ENCODE assay signal across 13 cellular contexts in the genomic region with DNA sequence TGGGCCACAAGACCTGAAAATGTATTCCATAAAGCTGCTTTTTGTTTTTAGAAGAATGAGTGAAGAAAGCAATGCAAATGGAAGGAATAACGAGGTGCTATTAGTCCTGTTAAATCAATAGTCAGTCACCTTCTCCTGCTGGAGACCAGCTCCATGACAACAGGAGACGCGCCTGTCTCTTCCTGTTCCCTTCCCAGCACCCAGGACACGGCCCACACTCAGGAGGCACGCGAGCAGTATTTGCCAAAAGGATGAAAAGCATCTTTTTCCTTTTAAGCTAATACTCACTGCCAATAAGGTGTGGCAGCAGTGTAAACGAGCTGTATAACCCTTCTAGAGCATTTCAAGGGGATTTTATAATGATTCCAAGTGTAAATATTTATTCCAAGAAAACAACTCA. TPM values are rescaled to one million over a fixed set of nuclear protein-coding genes. Genes with fewer than 3 reads are reported as not detected.
DNase-seq lines count a peak whose midpoint lies in the region; ATAC-seq and TF ChIP-seq lines count a peak whose summit lies in the region.
"Had no signal": no experiment of that assay in that cellular context is flagged by ENCODE, and none has a peak within 500 bp of the region (broad histone marks: within the 10 kb centered on the region; RNA-seq: fewer than 3 reads in every experiment).

No MANE protein-coding gene starts in this region.

- ATAC-seq in heart left ventricle (peak in 1 of 4 donors; percentile 8), left ventricle myocardium superior (peak; percentile 1), HG03571 (IDR thresholded peaks at IDR 0.05; ENCODE audit: unreplicated experiment) (no peak)

- H3K36me3 ChIP-seq in heart left ventricle (peaks cover 0 to 79% (median 49%) of the 10 kb centered on the region in 9 donors), parathyroid adenoma (ENCODE audit: control insufficient read depth, insufficient read depth, low read length) (no peaks in the 10 kb centered on the region)

- H3K9me3 ChIP-seq in heart left ventricle (no peaks in the 10 kb centered on the region), parathyroid adenoma (ENCODE audit: control insufficient read depth, low read length) (no peaks in the 10 kb centered on the region)

- no peak for TF ChIP-seq POLR2A in heart left ventricle (IDR thresholded peaks at IDR 0.05)

- 56 to 63% (median 61%) methylated on average over 7 of the region's 7 CpGs for WGBS in heart left ventricle, 4 donors

- TF ChIP-seq CTCF in heart left ventricle (IDR thresholded peaks at IDR 0.05) (no peak), parathyroid adenoma (IDR thresholded peaks at IDR 0.05) (no peak)

- DNase-seq in heart left ventricle (no peak), cardiac septum (ENCODE audit: low spot score) (no peak), left ventricle myocardium superior (no peak), COLO668 (lab: John Stamatoyannopoulos, UW; ENCODE audit: unreplicated experiment) (no peak)
- no peak for DNase-seq in stimulated activated CD4-positive, alpha-beta T cell treated with anti-CD3 and anti-CD28 coated beads, Interleukin-1b, Interleukin-23, amount 100 ng/mL, for 48 hours
- DNase-seq: HFFc6, NCI-H2227 treated with DMSO at 0.1 percent for 48 hours, NCI-H524 treated with DMSO at 0.1 percent for 48 hours, SHP77 treated with DMSO at 0.1 percent for 48 hours had no signal

- H3K4me3 ChIP-seq in heart left ventricle (no peak overlapping the region), parathyroid adenoma (ENCODE audit: low read depth, low read length) (no peak overlapping the region)

- H2AFZ ChIP-seq in parathyroid adenoma, result no peak overlapping the region

- no peaks in the 10 kb centered on the region for H3K79me2 ChIP-seq in parathyroid adenoma

- H3K27me3 ChIP-seq in heart left ventricle, result no peaks in the 10 kb centered on the region
- no peaks in the 10 kb centered on the region for H3K27me3 ChIP-seq in parathyroid adenoma (ENCODE audit: control insufficient read depth, insufficient read depth, low read length)

- H3K4me1 ChIP-seq in heart left ventricle, result peaks cover 0 to 37% (median 15%) of the 10 kb centered on the region in 12 donors
- H3K4me1 ChIP-seq in parathyroid adenoma, result peaks cover 15% of the 10 kb centered on the region

- H3K9ac ChIP-seq in parathyroid adenoma, result no peak overlapping the region
- H3K9ac ChIP-seq: KMS-11 had no signal

- no peak overlapping the region for H3K4me2 ChIP-seq in parathyroid adenoma (ENCODE audit: low read length)
- H3K4me2 ChIP-seq: KMS-11 had no signal

- intact Hi-C loops in heart left ventricle (cut with DNase I) (loop anchor here in 1 of 10 donors (5.0 kb wide), 1 partner anchor 50 kb away; no protein-coding TSS in a partner anchor), cardiac septum (cut with DNase I) (no loop called here), left ventricle myocardium superior (cut with micrococcal nuclease) (no loop called here)

- H3K27ac ChIP-seq in heart left ventricle, result peak overlapping the region in 11 of 12 donors; percentile 25 to 89 (median 61)
- peak overlapping the region; percentile 50 for H3K27ac ChIP-seq in parathyroid adenoma
- H3K27ac ChIP-seq: C4-2B, KMS-11 had no signal

RNA-seq across cellular contexts. Expression of gene GTF3C1, which starts 37.7 kb away (rescaled TPM):
- total RNA-seq in heart left ventricle, result 10 to 100 TPM; 48.1 to 76.4 (median 69.5) TPM
- 10 to 100 TPM; 53.2 to 80.3 TPM for polyA plus RNA-seq in heart left ventricle
- 66.3 TPM for total RNA-seq in cardiac septum
- total RNA-seq in left ventricle myocardium superior, result 56.4 TPM

RNA-seq across cellular contexts. Expression of gene KATNIP, which starts 37.9 kb away (rescaled TPM):
- total RNA-seq in heart left ventricle (10 to 100 TPM in 8 of 9 donors, 1 to 10 TPM in 1; 9.7 to 26.3 (median 18.8) TPM), cardiac septum (22.6 TPM), left ventricle myocardium superior (12.7 TPM)
- 1 to 10 TPM; 5.8 to 9.1 TPM for polyA plus RNA-seq in heart left ventricle
